In the genomic region with DNA sequence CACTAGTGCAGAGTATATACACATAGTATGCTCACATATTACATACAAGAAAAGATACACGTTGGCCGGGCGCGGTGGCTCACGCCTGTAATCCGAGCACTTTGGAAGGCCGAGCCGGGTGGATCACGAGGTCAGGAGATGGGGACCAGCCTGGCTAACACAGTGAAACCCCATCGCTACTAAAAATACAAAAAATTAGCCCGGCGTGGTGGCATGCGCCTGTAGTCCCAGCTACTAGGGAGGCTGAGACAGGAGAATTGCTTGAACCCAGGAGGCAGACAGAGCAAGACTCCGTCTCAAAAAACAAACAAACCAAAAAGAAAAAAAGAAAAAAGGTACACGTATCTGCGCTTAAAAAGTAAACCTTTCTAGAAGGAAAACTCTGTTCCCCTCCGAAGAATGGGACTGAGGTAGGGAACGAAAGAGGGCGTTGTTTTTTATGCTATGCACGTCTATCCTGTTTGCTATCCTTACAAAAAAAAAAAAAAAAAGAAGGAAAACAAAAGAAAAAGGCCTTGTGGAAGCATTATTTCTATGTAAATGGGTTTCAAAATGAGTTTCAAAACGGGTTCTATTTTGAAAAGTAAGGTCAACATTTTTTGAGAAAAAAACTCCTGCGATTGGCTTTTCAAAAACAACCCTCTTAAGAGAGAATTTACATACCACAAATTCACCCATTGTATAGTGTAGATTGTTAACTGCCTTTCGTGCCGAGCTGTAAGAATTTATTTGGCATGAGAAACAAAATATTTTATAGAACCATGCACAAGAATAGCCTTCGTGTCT, we compare ENCODE assay signal across 8 cellular contexts. TPM values are rescaled to one million over a fixed set of nuclear protein-coding genes. Genes with fewer than 3 reads are reported as not detected.
DNase-seq lines count a peak whose midpoint lies in the region; ATAC-seq, FAIRE-seq and TF ChIP-seq lines count a peak whose summit lies in the region.

No MANE protein-coding gene starts in this region.

- peak overlapping the region; percentile 84 to 95 (median 89) for H3K27ac ChIP-seq in Peyer's patch

- H3K4me3 Mint-ChIP-seq in effector memory CD8-positive, alpha-beta T cell = peak overlapping the region; percentile 85 to 91
- peak overlapping the region; percentile 92 for H3K4me3 Mint-ChIP-seq in natural killer cell treated with Interleukin-12 subunit alpha and Interleukin-12 subunit beta and Interleukin-15 and Interleukin-18, amount 100 ng/mL, for 72 hours

- TF ChIP-seq POLR2A in Peyer's patch (IDR thresholded peaks at IDR 0.05) = no peak

- H3K27ac Mint-ChIP-seq in effector memory CD8-positive, alpha-beta T cell = peak overlapping the region; percentile 86 to 94
- peak overlapping the region; percentile 80 to 91 for H3K27ac Mint-ChIP-seq in natural killer cell treated with Interleukin-12 subunit alpha and Interleukin-12 subunit beta and Interleukin-15 and Interleukin-18, amount 100 ng/mL, for 72 hours

- H3K4me1 ChIP-seq in Peyer's patch = peaks cover 0 to 30% (median 0%) of the 10 kb centered on the region in 4 donors

- TF ChIP-seq CTCF in Peyer's patch (IDR thresholded peaks at IDR 0.05) = no peak

- H3K4me3 ChIP-seq in Peyer's patch = peak overlapping the region; percentile 59 to 83 (median 71)

- no peaks in the 10 kb centered on the region for H3K27me3 Mint-ChIP-seq in effector memory CD8-positive, alpha-beta T cell
- H3K27me3 Mint-ChIP-seq in natural killer cell treated with Interleukin-12 subunit alpha and Interleukin-12 subunit beta and Interleukin-15 and Interleukin-18, amount 100 ng/mL, for 72 hours = no peaks in the 10 kb centered on the region

- no peaks in the 10 kb centered on the region for H3K36me3 ChIP-seq in Peyer's patch

- H3K9me3 Mint-ChIP-seq in effector memory CD8-positive, alpha-beta T cell = no peaks in the 10 kb centered on the region
- H3K9me3 Mint-ChIP-seq in natural killer cell treated with Interleukin-12 subunit alpha and Interleukin-12 subunit beta and Interleukin-15 and Interleukin-18, amount 100 ng/mL, for 72 hours = no peaks in the 10 kb centered on the region

- no peaks in the 10 kb centered on the region for H3K9me3 ChIP-seq in Peyer's patch

- ATAC-seq in effector memory CD8-positive, alpha-beta T cell (replicated peaks) = no peak
- no peak for ATAC-seq in natural killer cell treated with Interleukin-12 subunit alpha and Interleukin-12 subunit beta and Interleukin-15 and Interleukin-18, amount 100 ng/mL, for 72 hours
- no peak for ATAC-seq in GM21737 (IDR thresholded peaks at IDR 0.05; ENCODE audit: unreplicated experiment)

- DNase-seq in GM19239 (ENCODE audit: insufficient read length, low spot score) = no peak
- peak in 2 of 3 donors; percentile 57 to 62 for DNase-seq in Peyer's patch
- no peak for DNase-seq in effector memory CD8-positive, alpha-beta T cell
- no peak for DNase-seq in natural killer cell treated with Interleukin-12 subunit alpha and Interleukin-12 subunit beta and Interleukin-15 and Interleukin-18, amount 100 ng/mL, for 72 hours (ENCODE audit: low spot score)
- DNase-seq in urothelium cell line (ENCODE audit: low spot score) = no peak
- DNase-seq in SKM-1 treated with dmso at 0.1 percent for 144 hours (lab: John Stamatoyannopoulos, UW; ENCODE audit: unreplicated experiment) = no peak
- no peak for DNase-seq in NCI-H524 (lab: John Stamatoyannopoulos, UW)

- no peaks in the 10 kb centered on the region for H3K27me3 ChIP-seq in Peyer's patch

- H3K4me1 Mint-ChIP-seq in effector memory CD8-positive, alpha-beta T cell (ENCODE audit: low read depth in 2 of 2) = peaks cover 27 to 37% of the 10 kb centered on the region in 2 donors
- H3K4me1 Mint-ChIP-seq in natural killer cell treated with Interleukin-12 subunit alpha and Interleukin-12 subunit beta and Interleukin-15 and Interleukin-18, amount 100 ng/mL, for 72 hours (ENCODE audit: low read depth in 2 of 2) = peaks cover 24 to 29% of the 10 kb centered on the region in 2 donors

- FAIRE-seq in GM19239 (lab: Jason Lieb, UNC) (peak; percentile 68), urothelium cell line (lab: Jason Lieb, UNC) (no peak)

- H3K36me3 Mint-ChIP-seq in effector memory CD8-positive, alpha-beta T cell (ENCODE audit: insufficient read depth) = peaks cover 3% of the 10 kb centered on the region
- peaks cover 6% of the 10 kb centered on the region for H3K36me3 Mint-ChIP-seq in natural killer cell treated with Interleukin-12 subunit alpha and Interleukin-12 subunit beta and Interleukin-15 and Interleukin-18, amount 100 ng/mL, for 72 hours

RNA-seq across cellular contexts. Expression of gene AK3, which starts 1.2 kb away (rescaled TPM):
- total RNA-seq in Peyer's patch = 100 to 1,000 TPM in 2 of 4 donors, 10 to 100 TPM in 2; 67.7 to 119 (median 91.3) TPM
- total RNA-seq in natural killer cell treated with Interleukin-12 subunit alpha and Interleukin-12 subunit beta and Interleukin-15 and Interleukin-18, amount 100 ng/mL, for 72 hours = 10 to 100 TPM; 23.2 to 25.4 TPM

RNA-seq across cellular contexts. Expression of gene RCL1, which starts 53.0 kb away (rescaled TPM):
- 10 to 100 TPM in 3 of 4 donors, 1 to 10 TPM in 1; 7.4 to 28.1 (median 19.5) TPM for total RNA-seq in Peyer's patch
- 10 to 100 TPM; 18.6 to 31.9 TPM for total RNA-seq in natural killer cell treated with Interleukin-12 subunit alpha and Interleukin-12 subunit beta and Interleukin-15 and Interleukin-18, amount 100 ng/mL, for 72 hours

Comparison
In these comparisons a context has a peak if more than half of its experiments do, and no peak if none do; other contexts are left out.
1. DNase-seq: peak in Peyer's patch (2 of 3); none in GM19239 (single experiment), effector memory CD8-positive, alpha-beta T cell (0 of 3), natural killer cell treated with Interleukin-12 subunit alpha and Interleukin-12 subunit beta and Interleukin-15 and Interleukin-18, amount 100 ng/mL, for 72 hours (single experiment), urothelium cell line (single experiment), SKM-1 treated with dmso at 0.1 percent for 144 hours (single experiment) and NCI-H524 (0 of 2).